ENCODE assay signal across 19 cellular contexts in genomic region chr1:54283997-54284385, GRCh38.
DNase-seq lines count a peak whose midpoint lies in the region; ATAC-seq, FAIRE-seq and TF ChIP-seq lines count a peak whose summit lies in the region.
"Had no signal": no experiment of that assay in that cellular context is flagged by ENCODE, and none has a peak within 500 bp of the region (broad histone marks: within the 10 kb centered on the region; RNA-seq: fewer than 3 reads in every experiment).

No MANE protein-coding gene starts in this region.

- intact Hi-C loops in activated CD4-positive, alpha-beta memory T cell treated with anti-CD3 and anti-CD28 coated beads for 36 hours (cut with micrococcal nuclease), result loop anchor here (2.0 to 10.0 kb wide), 3 partner anchors 123 to 511 kb away; partner anchors contain the start of gene SSBP3
- intact Hi-C loops in K562 (cut with micrococcal nuclease) (no loop called here), heart left ventricle (cut with DNase I) (no loop called here)

- no TSS peak for BruUV-seq in K562 (replicated peaks; lab: Mats Ljungman, UMichigan)

- H3K27me3 ChIP-seq in K562 (ENCODE audit: control insufficient read depth in 2 of 2, insufficient read depth in 2 of 2, low read length in 2 of 2) (no peaks in the 10 kb centered on the region), thymus (ENCODE audit: control insufficient read depth, insufficient read depth) (no peaks in the 10 kb centered on the region), heart left ventricle (no peaks in the 10 kb centered on the region)
- H3K27me3 ChIP-seq: MG63, tibial nerve had no signal

- no peak for ATAC-seq in activated naive CD4-positive, alpha-beta T cell treated with anti-CD3 and anti-CD28 coated beads, Interleukin-2, amount 50 U/mL, for 72 hours
- no peak for ATAC-seq in K562
- ATAC-seq in heart left ventricle, result no peak
- ATAC-seq: sciatic nerve had no signal

- H3K27me3 Mint-ChIP-seq in activated naive CD4-positive, alpha-beta T cell treated with anti-CD3 and anti-CD28 coated beads, Interleukin-2, amount 10 ng/mL, durations not matched to agents 7 days and 5 days, result no peaks in the 10 kb centered on the region
- no peaks in the 10 kb centered on the region for H3K27me3 Mint-ChIP-seq in activated CD4-positive, alpha-beta memory T cell treated with anti-CD3 and anti-CD28 coated beads for 36 hours

- 74% methylated on average over 3 of the region's 3 CpGs for WGBS in K562 (ENCODE audit: insufficient coverage, low coverage, missing lambda C conversion rate)
- 97% methylated on average over 3 of the region's 3 CpGs for WGBS in thymus
- WGBS in heart left ventricle, 4 donors, result 89 to 97% (median 97%) methylated on average over 3 of the region's 3 CpGs

- H3K9me3 ChIP-seq in K562 (replicated peaks; ENCODE audit: control insufficient read depth, insufficient read depth, low read depth, low read length) (no peaks in the 10 kb centered on the region), thymus (ENCODE audit: control insufficient read depth) (no peaks in the 10 kb centered on the region), heart left ventricle (no peaks in the 10 kb centered on the region)
- H3K9me3 ChIP-seq: MG63, SK-N-SH, tibial nerve had no signal

- TF ChIP-seq POLR2A in K562 (conservative IDR thresholded peaks at IDR 0.05) (no peak), heart left ventricle (IDR thresholded peaks at IDR 0.05) (no peak)

- H3K9me3 Mint-ChIP-seq in activated naive CD4-positive, alpha-beta T cell treated with anti-CD3 and anti-CD28 coated beads, Interleukin-2, amount 10 ng/mL, durations not matched to agents 7 days and 5 days, result no peaks in the 10 kb centered on the region
- H3K9me3 Mint-ChIP-seq in activated naive CD4-positive, alpha-beta T cell treated with anti-CD3 and anti-CD28 coated beads, Interleukin-2, amount 50 U/mL, for 72 hours, result no peaks in the 10 kb centered on the region
- H3K9me3 Mint-ChIP-seq in activated CD4-positive, alpha-beta memory T cell treated with anti-CD3 and anti-CD28 coated beads for 36 hours, result no peaks in the 10 kb centered on the region

- POLR2A ChIA-PET in activated CD4-positive, alpha-beta memory T cell treated with anti-CD3 and anti-CD28 coated beads for 36 hours (lab: Charles Lee), result no interaction called here
- POLR2A ChIA-PET in K562 (lab: Yijun Ruan, JAX), result interaction anchor here (0.6 to 1.2 kb wide), 5 partner anchors 14 to 776 kb away, joined by 3 to 5 read pairs (median 4); no protein-coding TSS in a partner anchor

- H3K4me1 ChIP-seq in K562 (replicated peaks in 1 of 2; ENCODE audit: control insufficient read depth in 2 of 2, insufficient read depth in 2 of 2, low read length in 2 of 2) (peaks cover 54 to 57% of the 10 kb centered on the region in 2 experiments), thymus (ENCODE audit: control insufficient read depth, insufficient read depth, low read length) (peaks cover 59% of the 10 kb centered on the region), heart left ventricle (peaks cover 5 to 72% (median 44%) of the 10 kb centered on the region in 12 donors)

- H3K9me1 ChIP-seq in K562 (ENCODE audit: control insufficient read depth, insufficient read depth, low read length), result peaks cover 9% of the 10 kb centered on the region

- peaks cover 96% of the 10 kb centered on the region for H3K4me1 Mint-ChIP-seq in activated naive CD4-positive, alpha-beta T cell treated with anti-CD3 and anti-CD28 coated beads, Interleukin-2, amount 10 ng/mL, durations not matched to agents 7 days and 5 days
- H3K4me1 Mint-ChIP-seq in activated CD4-positive, alpha-beta memory T cell treated with anti-CD3 and anti-CD28 coated beads for 36 hours (ENCODE audit: low read depth), result peaks cover 65% of the 10 kb centered on the region

- H3K36me3 Mint-ChIP-seq in activated naive CD4-positive, alpha-beta T cell treated with anti-CD3 and anti-CD28 coated beads, Interleukin-2, amount 10 ng/mL, durations not matched to agents 7 days and 5 days, result peaks cover 30% of the 10 kb centered on the region
- peaks cover 8 to 16% of the 10 kb centered on the region in 2 donors for H3K36me3 Mint-ChIP-seq in activated naive CD4-positive, alpha-beta T cell treated with anti-CD3 and anti-CD28 coated beads, Interleukin-2, amount 50 U/mL, for 72 hours
- peaks cover 3% of the 10 kb centered on the region for H3K36me3 Mint-ChIP-seq in activated CD4-positive, alpha-beta memory T cell treated with anti-CD3 and anti-CD28 coated beads for 36 hours

- peak overlapping the region; percentile 26 for H3K4me3 Mint-ChIP-seq in activated naive CD4-positive, alpha-beta T cell treated with anti-CD3 and anti-CD28 coated beads, Interleukin-2, amount 10 ng/mL, durations not matched to agents 7 days and 5 days
- no peak overlapping the region for H3K4me3 Mint-ChIP-seq in activated CD4-positive, alpha-beta memory T cell treated with anti-CD3 and anti-CD28 coated beads for 36 hours

- H3K27ac Mint-ChIP-seq in activated naive CD4-positive, alpha-beta T cell treated with anti-CD3 and anti-CD28 coated beads, Interleukin-2, amount 10 ng/mL, durations not matched to agents 7 days and 5 days, result peak overlapping the region; percentile 95
- H3K27ac Mint-ChIP-seq in activated naive CD4-positive, alpha-beta T cell treated with anti-CD3 and anti-CD28 coated beads, Interleukin-2, amount 50 U/mL, for 72 hours, result no peak overlapping the region
- H3K27ac Mint-ChIP-seq in activated CD4-positive, alpha-beta memory T cell treated with anti-CD3 and anti-CD28 coated beads for 36 hours, result peak overlapping the region; percentile 63

- H3K9ac ChIP-seq in K562 (ENCODE audit: insufficient read depth in 1 of 2, low read depth in 2 of 2, low read length in 2 of 2), result no peak overlapping the region
- H3K9ac ChIP-seq: SK-N-SH had no signal

- in situ Hi-C loops in K562 (cut with MboI), result no loop called here

- H4K20me1 ChIP-seq in K562 (replicated peaks; ENCODE audit: control insufficient read depth, insufficient read depth, low read length), result peaks cover 5% of the 10 kb centered on the region; the same call in 1 of the 2 replicates

- peaks cover 66% of the 10 kb centered on the region for H3K79me2 ChIP-seq in K562 (ENCODE audit: control insufficient read depth, insufficient read depth, low read length)

- FAIRE-seq in K562 (lab: Jason Lieb, UNC), result no peak
- FAIRE-seq: kidney had no signal

- no peak for DNase-seq in activated naive CD4-positive, alpha-beta T cell treated with anti-CD3 and anti-CD28 coated beads, Interleukin-2, amount 10 ng/mL, durations not matched to agents 7 days and 5 days
- DNase-seq in activated naive CD4-positive, alpha-beta T cell treated with anti-CD3 and anti-CD28 coated beads, Interleukin-2, amount 50 U/mL, for 72 hours (ENCODE audit: low spot score in 2 of 2), result no peak
- DNase-seq in activated CD4-positive, alpha-beta memory T cell treated with anti-CD3 and anti-CD28 coated beads for 36 hours, result no peak
- no peak for DNase-seq in K562 (ENCODE audit: extremely low read depth in 1 of 4, low spot score in 3 of 4)
- DNase-seq in heart left ventricle, result no peak
- DNase-seq in NCI-H187 treated with DMSO at 0.1 percent for 48 hours (lab: John Stamatoyannopoulos, UW), result no peak
- no peak for DNase-seq in GM10266 (ENCODE audit: extremely low spot score)
- DNase-seq: activated CD8-positive, alpha-beta memory T cell treated with anti-CD3 and anti-CD28 coated beads for 24 hours; amniotic stem cell; MG63; NCI-H1417 treated with DMSO at 0.1 percent for 48 hours; SK-N-SH; T-helper 9 cell; WERI-Rb-1 had no signal

- CTCF ChIA-PET in activated naive CD4-positive, alpha-beta T cell treated with anti-CD3 and anti-CD28 coated beads, Interleukin-2, amount 10 ng/mL, durations not matched to agents 7 days and 5 days (lab: Charles Lee), result interaction anchor here (0.8 to 1.4 kb wide), 2 partner anchors 102 to 123 kb away, joined by 3 read pairs; no protein-coding TSS in a partner anchor
- CTCF ChIA-PET in activated CD4-positive, alpha-beta memory T cell treated with anti-CD3 and anti-CD28 coated beads for 36 hours (lab: Charles Lee), result interaction anchor here (0.6 kb wide), 1 partner anchor 12 kb away, joined by 3 read pairs; no protein-coding TSS in a partner anchor
- CTCF ChIA-PET in K562 (lab: Yijun Ruan, JAX; ENCODE audit: low intra/inter-chr PET ratio), result interaction anchor here (0.6 kb wide), 1 partner anchor 123 kb away, joined by 4 read pairs; no protein-coding TSS in a partner anchor

- H3K36me3 ChIP-seq in K562 (ENCODE audit: control insufficient read depth, insufficient read depth, low read length) (peaks cover 20% of the 10 kb centered on the region; the same call in 2 of the 3 replicates), thymus (ENCODE audit: control insufficient read depth, insufficient read depth) (peaks cover 27% of the 10 kb centered on the region), heart left ventricle (peaks cover 0 to 19% (median 3%) of the 10 kb centered on the region in 9 donors)
- H3K36me3 ChIP-seq: MG63 had no signal

- no peak overlapping the region; the same call in 1 of the 2 replicates for H3K4me2 ChIP-seq in K562 (ENCODE audit: insufficient read depth, low read length)
- H3K4me2 ChIP-seq: SK-N-SH had no signal

- TF ChIP-seq CTCF in K562 (IDR thresholded peaks at IDR 0.05 in 2 of 3, conservative IDR thresholded peaks at IDR 0.05 in 1 of 3; ENCODE audit: insufficient read depth in 2 of 3, low read depth in 1 of 3, low read length in 3 of 3), result no peak
- no peak for TF ChIP-seq CTCF in heart left ventricle (IDR thresholded peaks at IDR 0.05)
- no peak for TF ChIP-seq CTCF in GM10266 (IDR thresholded peaks at IDR 0.05; ENCODE audit: control insufficient read depth, insufficient read depth, low read depth, missing control alignments)

- TF ChIP-seq RAD21 in K562 (CRISPR knock-in tag; conservative IDR thresholded peaks at IDR 0.05 in 1 of 2, IDR thresholded peaks at IDR 0.05 in 1 of 2), result no peak

- H3K27ac ChIP-seq in K562 (ENCODE audit: extremely low read depth, low read depth, low read length), result peak overlapping the region; percentile 45; the same call in 1 of the 3 replicates
- peak overlapping the region; percentile 21 for H3K27ac ChIP-seq in thymus (ENCODE audit: low read depth)
- no peak overlapping the region for H3K27ac ChIP-seq in heart left ventricle
- H3K27ac ChIP-seq: WERI-Rb-1 had no signal

- no peak for TF ChIP-seq EP300 in K562 (IDR thresholded peaks at IDR 0.05; ENCODE audit: low read length)

- H3K4me3 ChIP-seq in K562, result no peak overlapping the region
- no peak overlapping the region for H3K4me3 ChIP-seq in thymus (ENCODE audit: low read length)
- H3K4me3 ChIP-seq in heart left ventricle, result no peak overlapping the region
- H3K4me3 ChIP-seq: lung, MG63, tibial nerve had no signal

- H2AFZ ChIP-seq in K562 (ENCODE audit: low read depth, low read length), result no peak overlapping the region

TF ChIP-seq in K562, 482 proteins besides CTCF, POLR2A, EP300 and RAD21:
- TF ChIP-seq KLF6 (CRISPR knock-in tag; IDR thresholded peaks at IDR 0.05; ENCODE audit: borderline replicate concordance), result no peak
- TF ChIP-seq ZNF121 (CRISPR knock-in tag; conservative IDR thresholded peaks at IDR 0.05), result peak; percentile 72

Comparison
In these comparisons a context has a peak if more than half of its experiments do, and no peak if none do; other contexts are left out.
1. H3K27ac Mint-ChIP-seq: peak in activated naive CD4-positive, alpha-beta T cell treated with anti-CD3 and anti-CD28 coated beads, Interleukin-2, amount 10 ng/mL, durations not matched to agents 7 days and 5 days (single experiment) and activated CD4-positive, alpha-beta memory T cell treated with anti-CD3 and anti-CD28 coated beads for 36 hours (single experiment); none in activated naive CD4-positive, alpha-beta T cell treated with anti-CD3 and anti-CD28 coated beads, Interleukin-2, amount 50 U/mL, for 72 hours (0 of 2).
2. H3K27ac ChIP-seq: peak in K562 (single experiment) and thymus (single experiment); none in heart left ventricle (0 of 12).